Comparison of ENCODE assay signal across 1 cellular context in genomic region chr10:103725242-103725641, GRCh38.
TF ChIP-seq lines count a peak whose summit lies in the region.

No MANE protein-coding gene starts in this region.

TF ChIP-seq in H1, 55 proteins besides CTCF, POLR2A, EP300 and RAD21:
- no peak for TF ChIP-seq CEBPB (IDR thresholded peaks at IDR 0.05; ENCODE audit: low read depth, low read length)
